Comparison of ENCODE assay signal across 27 cellular contexts in genomic region chrX:25646156-25646555, GRCh38.
"Had no signal": no experiment of that assay in that cellular context is flagged by ENCODE, and none has a peak within 500 bp of the region (broad histone marks: within the 10 kb centered on the region; RNA-seq: fewer than 3 reads in every experiment).

No MANE protein-coding gene starts in this region.

- DNase-seq: colonic mucosa; cortex of kidney; dermis blood vessel endothelial cell; dorsolateral prefrontal cortex; effector CD4-positive, alpha-beta T cell; effector CD8-positive, alpha-beta T cell; effector memory CD4-positive, alpha-beta T cell; effector memory CD8-positive, alpha-beta T cell; endodermal cell; erythroblast; esophagus squamous epithelium; foreskin fibroblast; foreskin keratinocyte; foreskin melanocyte; gastrocnemius medialis; glutamatergic neuron; head of caudate nucleus; heart left ventricle; heart right ventricle had no signal

- FAIRE-seq: endometrium, endothelial cell of umbilical vein, frontal cortex had no signal

- H3K36me3 ChIP-seq: colonic mucosa, esophagus muscularis mucosa, esophagus squamous epithelium, gastrocnemius medialis, gastroesophageal sphincter, heart left ventricle, heart right ventricle had no signal

- H3K27me3 ChIP-seq: colonic mucosa, esophagus muscularis mucosa, esophagus squamous epithelium, foreskin keratinocyte, gastrocnemius medialis, gastroesophageal sphincter, heart left ventricle, heart right ventricle had no signal

- H3K27ac ChIP-seq: colonic mucosa, coronary artery, dorsolateral prefrontal cortex, epithelial cell of prostate, esophagus muscularis mucosa, esophagus squamous epithelium, foreskin keratinocyte, gastrocnemius medialis, gastroesophageal sphincter, heart left ventricle, heart right ventricle had no signal

- H3K9me3 ChIP-seq: colonic mucosa, esophagus squamous epithelium, gastrocnemius medialis, gastroesophageal sphincter had no signal

- ATAC-seq: effector memory CD8-positive, alpha-beta T cell; esophagus mucosa; foreskin keratinocyte; gastrocnemius medialis; gastroesophageal sphincter; heart left ventricle; heart right ventricle had no signal

- H3K4me3 ChIP-seq: colonic mucosa, coronary artery, dorsolateral prefrontal cortex, esophagus muscularis mucosa, esophagus squamous epithelium, gastrocnemius medialis, gastroesophageal sphincter, heart left ventricle, heart right ventricle had no signal

- H3K4me1 ChIP-seq: colonic mucosa, esophagus muscularis mucosa, esophagus squamous epithelium, foreskin keratinocyte, gastrocnemius medialis, gastroesophageal sphincter, heart left ventricle, heart right ventricle had no signal
